14 cellular contexts compared by ENCODE assay signal in the genomic region with DNA sequence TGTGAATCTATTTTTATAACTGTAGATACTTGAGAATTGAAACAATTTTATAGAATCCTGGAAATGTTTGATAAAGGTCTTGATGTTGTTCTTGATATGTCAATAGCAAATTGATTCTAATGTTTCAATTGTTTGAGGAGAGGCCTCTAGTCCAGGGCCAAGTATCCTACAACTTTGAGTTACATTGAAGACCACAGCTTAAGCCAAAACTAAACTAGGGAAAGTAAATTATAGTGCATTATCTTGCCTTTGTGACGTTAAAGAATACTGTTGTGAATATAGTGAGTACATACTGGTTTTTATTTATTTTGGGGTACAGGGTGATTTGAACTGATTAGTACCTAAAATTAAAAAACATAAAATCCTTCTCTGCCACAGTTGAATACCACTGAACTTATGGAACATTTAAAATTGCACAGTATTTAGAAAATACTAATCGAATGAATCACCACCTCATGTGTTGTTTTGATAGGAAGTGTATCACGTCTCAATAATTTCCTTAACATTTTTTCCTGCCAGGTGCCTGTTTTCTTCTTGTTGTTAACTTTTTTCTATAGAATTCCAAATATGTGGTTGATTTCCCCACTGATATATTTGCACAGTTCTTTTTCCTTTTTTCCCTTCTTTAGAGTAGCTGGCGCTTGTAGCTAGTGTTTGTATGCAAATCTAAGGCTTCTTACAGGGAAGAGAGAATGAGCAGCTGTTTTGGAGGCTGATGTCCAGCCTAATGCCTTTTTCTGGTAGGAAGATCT. TPM values are rescaled to one million over a fixed set of nuclear protein-coding genes. Genes with fewer than 3 reads are reported as not detected.
A peak's percentile ranks its signal among the peaks of the same experiment; 100 is the strongest.
DNase-seq lines count a peak whose midpoint lies in the region; ATAC-seq and TF ChIP-seq lines count a peak whose summit lies in the region.
"Had no signal": no experiment of that assay in that cellular context is flagged by ENCODE, and none has a peak within 500 bp of the region (broad histone marks: within the 10 kb centered on the region; RNA-seq: fewer than 3 reads in every experiment).

No MANE protein-coding gene starts in this region.

- DNase-seq in EH (ENCODE audit: low read depth) (peak; percentile 74), Panc1 (ENCODE audit: low read depth, low spot score) (peak; percentile 83), choroid plexus epithelial cell (ENCODE audit: low read depth) (peak; percentile 92), mesenchymal stem cell (peak; percentile 36), Karpas-422 (no peak), NCI-H2081 treated with DMSO at 0.1 percent for 48 hours (lab: John Stamatoyannopoulos, UW) (no peak)
- no peak for DNase-seq in stimulated activated CD4-positive, alpha-beta T cell treated with anti-CD3 and anti-CD28 coated beads, Interleukin-1b, Interleukin-23, amount 100 ng/mL, for 48 hours
- DNase-seq: activated CD4-positive, alpha-beta T cell treated with anti-CD3 and anti-CD28 coated beads, Interleukin-2, amount 50 U/mL, for 1 hour; MG63; NCI-H446 had no signal

- POLR2A ChIA-PET in Panc1 (lab: Charles Lee): no interaction called here

- intact Hi-C loops in Panc1 (cut with micrococcal nuclease; ENCODE audit: unreplicated experiment): no loop called here

- no peak overlapping the region for H3K4ac ChIP-seq in mesenchymal stem cell (ENCODE audit: low read depth in 1 of 2, low read length in 2 of 2)

- H3K18ac ChIP-seq in mesenchymal stem cell (ENCODE audit: low read depth in 1 of 2, low read length in 2 of 2): no peak overlapping the region

- H3K27ac ChIP-seq in Panc1 (ENCODE audit: low read length) (peak overlapping the region; percentile 85), mesenchymal stem cell (ENCODE audit: low read length, poor library complexity, severe bottlenecking) (peak overlapping the region; percentile 96), Karpas-422 (ENCODE audit: low read length) (no peak overlapping the region)
- H3K27ac ChIP-seq: C4-2B, SK-N-MC had no signal

- CTCF ChIA-PET in Panc1 (lab: Charles Lee): interaction anchor here (0.5 to 0.9 kb wide), 3 partner anchors 11 to 48 kb away, joined by 3 to 7 read pairs (median 3); no protein-coding TSS in a partner anchor

- H3K27me3 ChIP-seq in Panc1 (ENCODE audit: control insufficient read depth, insufficient read depth, low read length) (no peaks in the 10 kb centered on the region), mesenchymal stem cell (ENCODE audit: control insufficient read depth in 1 of 2, insufficient read depth in 1 of 2, low read length in 2 of 2) (no peaks in the 10 kb centered on the region), Karpas-422 (ENCODE audit: low read length) (no peaks in the 10 kb centered on the region)
- H3K27me3 ChIP-seq: MG63 had no signal

- H4K8ac ChIP-seq in mesenchymal stem cell (ENCODE audit: low read length): no peak overlapping the region

- H2BK12ac ChIP-seq in mesenchymal stem cell (ENCODE audit: low read length in 2 of 2): no peak overlapping the region

- no peak overlapping the region for H2AK5ac ChIP-seq in mesenchymal stem cell (ENCODE audit: low read length, severe bottlenecking)

- TF ChIP-seq CTCF in Panc1 (IDR thresholded peaks at IDR 0.05): no peak
- TF ChIP-seq CTCF in choroid plexus epithelial cell (conservative IDR thresholded peaks at IDR 0.05; ENCODE audit: low read depth, low read length): no peak

- no peak overlapping the region for H3K14ac ChIP-seq in mesenchymal stem cell (ENCODE audit: low read length in 2 of 2)

- no peaks in the 10 kb centered on the region for H3K9me2 ChIP-seq in Karpas-422 (replicated peaks; ENCODE audit: insufficient read depth, low read length)

- ATAC-seq in Panc1 (peak; percentile 74), GM18520 (IDR thresholded peaks at IDR 0.05; ENCODE audit: unreplicated experiment) (no peak)
- ATAC-seq: sciatic nerve had no signal

- H3K9ac ChIP-seq in mesenchymal stem cell (ENCODE audit: low read length): no peak overlapping the region
- H3K9ac ChIP-seq in Karpas-422 (ENCODE audit: low read length): no peak overlapping the region

- H3K4me3 ChIP-seq in Panc1 (ENCODE audit: low read depth in 2 of 2, low read length in 2 of 2) (peak overlapping the region; percentile 2 to 32; a peak in 3 of 4 replicates), choroid plexus epithelial cell (ENCODE audit: low read depth, low read length) (no peak overlapping the region), mesenchymal stem cell (ENCODE audit: insufficient read depth in 1 of 2, low read depth in 1 of 2, low read length in 2 of 2) (no peak overlapping the region), Karpas-422 (ENCODE audit: low read length) (no peak overlapping the region)
- H3K4me3 ChIP-seq: MG63, SK-N-MC had no signal

- WGBS in mesenchymal stem cell: no CpG with 5 or more reads among the region's 4 CpGs

- H3K9me3 ChIP-seq in Panc1 (ENCODE audit: control insufficient read depth, insufficient read depth, low read depth, low read length) (no peaks in the 10 kb centered on the region), mesenchymal stem cell (ENCODE audit: control insufficient read depth, low read length) (no peaks in the 10 kb centered on the region), Karpas-422 (ENCODE audit: low read length) (no peaks in the 10 kb centered on the region)
- H3K9me3 ChIP-seq: MG63 had no signal

- in situ Hi-C loops in Panc1 (cut with HindIII; ENCODE audit: low pct_unique_long_range_greater_than_20kb, low sequenced_read_pairs): no loop called here

- H4K91ac ChIP-seq in mesenchymal stem cell (ENCODE audit: low read length): no peak overlapping the region

- H4K20me1 ChIP-seq in Karpas-422 (ENCODE audit: insufficient read depth, low read depth, low read length): no peaks in the 10 kb centered on the region

- no peaks in the 10 kb centered on the region for H3K79me1 ChIP-seq in mesenchymal stem cell (replicated peaks; ENCODE audit: low read length, poor library complexity, severe bottlenecking)

- H3K79me2 ChIP-seq in Karpas-422 (ENCODE audit: low read length): no peaks in the 10 kb centered on the region

- TSS peak; percentile 3 for BruUV-seq in Panc1 (replicated peaks; lab: Mats Ljungman, UMichigan)

- peak overlapping the region; percentile 66 for H2BK5ac ChIP-seq in mesenchymal stem cell (ENCODE audit: low read depth, low read length, poor library complexity, severe bottlenecking)

- peaks cover 83% of the 10 kb centered on the region for H3K4me1 ChIP-seq in Panc1 (ENCODE audit: control insufficient read depth, insufficient read depth, low read length)
- peaks cover 4% of the 10 kb centered on the region for H3K4me1 ChIP-seq in mesenchymal stem cell (ENCODE audit: control insufficient read depth, insufficient read depth, low read depth, low read length)
- peaks cover 6% of the 10 kb centered on the region for H3K4me1 ChIP-seq in Karpas-422 (ENCODE audit: low read length)

- H3K4me2 ChIP-seq in mesenchymal stem cell (ENCODE audit: low read length, poor library complexity, severe bottlenecking) (no peak overlapping the region), Karpas-422 (ENCODE audit: low read depth, low read length, poor library complexity, severe bottlenecking) (no peak overlapping the region)

- H2AFZ ChIP-seq in mesenchymal stem cell (ENCODE audit: low read depth, low read length): no peak overlapping the region
- no peak overlapping the region for H2AFZ ChIP-seq in Karpas-422 (ENCODE audit: low read length)

- no peak overlapping the region for H2BK120ac ChIP-seq in mesenchymal stem cell (ENCODE audit: low read depth, low read length)

- H3K36me3 ChIP-seq in Panc1 (ENCODE audit: control insufficient read depth, insufficient read depth, low read length): no peaks in the 10 kb centered on the region
- H3K36me3 ChIP-seq in mesenchymal stem cell (ENCODE audit: control insufficient read depth in 1 of 2, insufficient read depth in 2 of 2, low read depth in 1 of 2, low read length in 2 of 2): no peaks in the 10 kb centered on the region
- no peaks in the 10 kb centered on the region for H3K36me3 ChIP-seq in Karpas-422 (ENCODE audit: insufficient read depth, low read length)

- no peak overlapping the region for H2BK15ac ChIP-seq in mesenchymal stem cell (ENCODE audit: low read depth, poor library complexity, severe bottlenecking)

- no peak overlapping the region for H3K23ac ChIP-seq in mesenchymal stem cell (ENCODE audit: low read length in 2 of 2)

RNA-seq across cellular contexts. Expression of gene ARHGEF28, which starts 12.5 kb away (rescaled TPM):
- total RNA-seq in Panc1 (2021; ENCODE audit: unreplicated experiment): 34.8 TPM
- polyA plus RNA-seq in Panc1 (2012; ENCODE audit: insufficient read length): 14.1 TPM
- 6.0 TPM for polyA plus RNA-seq in mesenchymal stem cell (2013, experiment 1 of 2)
- polyA plus RNA-seq in mesenchymal stem cell (2013, experiment 2 of 2): 5.8 TPM
- not detected in 2 replicates for total RNA-seq in Karpas-422 (2014; rRNA removed; shearing (Covaris generic); ENCODE audit: low replicate concordance)

Comparison
In these comparisons a context has a peak if more than half of its experiments do, and no peak if none do; other contexts are left out.
1. DNase-seq: peak in EH (single experiment), Panc1 (single experiment), choroid plexus epithelial cell (single experiment) and mesenchymal stem cell (single experiment); none in stimulated activated CD4-positive, alpha-beta T cell treated with anti-CD3 and anti-CD28 coated beads, Interleukin-1b, Interleukin-23, amount 100 ng/mL, for 48 hours (single experiment), Karpas-422 (single experiment) and NCI-H2081 treated with DMSO at 0.1 percent for 48 hours (single experiment).
2. H3K4me3 ChIP-seq: peak in Panc1 (2 of 2); none in choroid plexus epithelial cell (single experiment), mesenchymal stem cell (0 of 2) and Karpas-422 (single experiment).
3. RNA of gene ARHGEF28, which starts 12.5 kb away (total RNA-seq): 34.8 TPM in Panc1 (single experiment); not detected in Karpas-422; every median in the first group is over 10 times any median in the second.